Comparison of ENCODE assay signal across 25 cellular contexts in the genomic region with DNA sequence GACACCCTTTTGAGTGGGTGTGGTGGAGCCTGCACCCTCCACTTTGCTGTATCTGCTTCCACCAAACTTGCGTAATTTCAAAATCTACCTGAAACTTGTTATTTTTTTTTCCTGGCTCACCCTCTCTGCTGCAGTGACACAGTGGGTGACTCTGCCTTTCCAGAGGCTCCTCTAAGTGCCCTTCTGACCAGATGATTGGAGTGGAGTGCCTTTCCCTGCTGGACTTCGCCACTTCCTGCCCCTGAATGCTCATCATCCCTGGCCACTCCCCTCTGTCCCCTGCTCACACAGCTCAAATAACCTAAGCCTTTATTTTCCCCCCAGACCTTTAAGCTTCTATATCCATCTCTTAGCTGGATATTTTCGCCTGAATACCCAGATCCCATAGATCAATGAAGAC.
"Had no signal": no experiment of that assay in that cellular context is flagged by ENCODE, and none has a peak within 500 bp of the region (broad histone marks: within the 10 kb centered on the region; RNA-seq: fewer than 3 reads in every experiment).

No MANE protein-coding gene starts in this region.

- H3K27ac ChIP-seq: ascending aorta, body of pancreas, Peyer's patch, RWPE1, SJCRH30, VCaP had no signal

- H3K4me3 ChIP-seq: ascending aorta, body of pancreas, Peyer's patch, SJCRH30 had no signal

- H3K27me3 ChIP-seq: ascending aorta, body of pancreas, Peyer's patch, SJCRH30 had no signal

- H3K4me1 ChIP-seq: ascending aorta, Peyer's patch, SJCRH30 had no signal

- H3K4me3 Mint-ChIP-seq: activated CD8-positive, alpha-beta T cell treated with anti-CD3 and anti-CD28 coated beads for 36 hours; activated T-cell treated with anti-CD3 and anti-CD28 coated beads, Interleukin-2, amount 50 U/mL, for 72 hours; central memory CD8-positive, alpha-beta T cell had no signal

- H3K9me3 ChIP-seq: ascending aorta, body of pancreas, Peyer's patch, SJCRH30, SK-N-SH had no signal

- H3K27ac Mint-ChIP-seq: activated CD8-positive, alpha-beta T cell treated with anti-CD3 and anti-CD28 coated beads for 36 hours; activated T-cell treated with anti-CD3 and anti-CD28 coated beads, Interleukin-2, amount 50 U/mL, for 72 hours; activated T-helper 2 cell treated with anti-CD3 and anti-CD28 coated beads, Interferon-gamma antibody, Interleukin-2, Interleukin-4, amounts not matched to agents 10 μg/mL and 5 μg/mL and 100 μg/mL, durations not matched to agents 14 hours and 24 hours and 36 hours had no signal

- H3K9me3 Mint-ChIP-seq: central memory CD8-positive, alpha-beta T cell had no signal

- H3K36me3 ChIP-seq: ascending aorta, Peyer's patch, SJCRH30 had no signal

- DNase-seq: activated CD4-positive, CD25-positive, alpha-beta regulatory T cell; activated CD8-positive, alpha-beta memory T cell treated with anti-CD3 and anti-CD28 coated beads, Interleukin-2, amount 50 U/mL, for 4 hours; activated CD8-positive, alpha-beta T cell treated with anti-CD3 and anti-CD28 coated beads for 36 hours; activated gamma-delta T cell treated with Interleukin-2 at 50 U/mL for 16 hours; activated naive CD4-positive, alpha-beta T cell treated with anti-CD3 and anti-CD28 coated beads, Interleukin-2, amount 50 U/mL, for 16 hours; activated T-cell treated with anti-CD3 and anti-CD28 coated beads, Interleukin-2, amount 50 U/mL, for 72 hours; amniotic stem cell; body of pancreas; MM.1S; NCI-H1105; NCI-H146; NCI-H187 treated with DMSO at 0.1 percent for 48 hours; NCI-H2081 treated with DMSO at 0.1 percent for 48 hours; NCI-H446; NCI-H526 treated with DMSO at 0.1 percent for 48 hours; Peyer's patch; Right ventricle myocardium superior; SJCRH30; SK-N-SH; T-helper 1 cell had no signal

- ATAC-seq: activated CD8-positive, alpha-beta T cell treated with anti-CD3 and anti-CD28 coated beads for 36 hours; activated T-cell treated with anti-CD3 and anti-CD28 coated beads, Interleukin-2, amount 50 U/mL, for 72 hours; body of pancreas had no signal
